Comparison of ENCODE assay signal across 8 cellular contexts in the genomic region with DNA sequence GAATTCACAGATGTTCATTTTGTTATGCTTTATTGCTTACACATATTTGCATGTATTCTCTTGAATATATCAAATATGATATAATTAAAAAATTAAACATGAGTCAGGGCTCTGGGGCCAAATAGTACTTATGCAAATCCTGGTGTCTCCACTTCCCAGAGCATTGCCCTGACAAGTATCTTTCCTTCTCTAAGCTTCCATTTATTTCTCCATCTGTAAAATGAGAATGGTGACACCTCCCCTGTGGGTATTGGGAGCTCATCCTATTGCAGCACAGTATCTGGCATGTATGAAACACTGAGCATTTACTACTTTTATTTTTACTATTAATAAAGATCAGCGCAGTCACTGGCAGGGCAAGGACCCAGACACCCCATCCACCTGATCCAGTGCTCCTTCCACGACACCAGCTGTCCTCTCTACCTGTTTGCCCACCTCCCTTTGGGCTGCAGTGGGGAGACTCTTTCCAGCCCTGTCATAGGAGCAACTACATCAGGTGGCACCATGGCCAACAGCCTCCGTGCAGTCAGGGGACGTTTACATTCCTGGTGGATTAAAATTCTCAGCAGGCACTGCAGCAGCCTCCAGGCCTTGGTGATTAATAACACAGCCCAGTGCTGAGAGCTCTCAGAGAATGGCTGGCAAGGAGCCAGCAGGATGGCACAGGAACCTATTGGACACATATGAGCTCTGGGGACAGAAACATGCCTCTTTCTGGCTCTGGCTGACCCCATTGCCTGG.
DNase-seq lines count a peak whose midpoint lies in the region; ATAC-seq and TF ChIP-seq lines count a peak whose summit lies in the region.

No MANE protein-coding gene starts in this region.

- ATAC-seq in GM21447 (IDR thresholded peaks at IDR 0.05; ENCODE audit: unreplicated experiment) (no peak), GM18907 (IDR thresholded peaks at IDR 0.05; ENCODE audit: unreplicated experiment) (no peak), GM18505 (IDR thresholded peaks at IDR 0.05; ENCODE audit: unreplicated experiment) (no peak)

- in situ Hi-C loops in brain microvascular endothelial cell (cut with HindIII; ENCODE audit: low pct_ligation_motif_present, low sequenced_read_pairs) = no loop called here

- no peaks in the 10 kb centered on the region for H3K36me3 ChIP-seq in brain microvascular endothelial cell (replicated peaks)

- no peak overlapping the region for H3K27ac ChIP-seq in brain microvascular endothelial cell

- no peaks in the 10 kb centered on the region for H3K27me3 ChIP-seq in brain microvascular endothelial cell (replicated peaks)

- DNase-seq in DMS79 (lab: John Stamatoyannopoulos, UW) = peak; percentile 85
- DNase-seq in NCI-H146 treated with DMSO at 0.1 percent for 48 hours (lab: John Stamatoyannopoulos, UW; ENCODE audit: unreplicated experiment) = peak; percentile 19
- DNase-seq in brain microvascular endothelial cell = peak; percentile 61
- peak; percentile 85 for DNase-seq in mesenteric fat pad (ENCODE audit: low spot score)
- DNase-seq in HuH-7 (ENCODE audit: low spot score) = no peak

- no peak for TF ChIP-seq POLR2A in GM18505 (IDR thresholded peaks at IDR 0.05; ENCODE audit: borderline replicate concordance, extremely low read depth, insufficient read depth, insufficient read length)

- no peak for TF ChIP-seq CTCF in brain microvascular endothelial cell (IDR thresholded peaks at IDR 0.05; ENCODE audit: low read depth, low read length, missing control alignments)

- H3K4me3 ChIP-seq in brain microvascular endothelial cell (ENCODE audit: low read depth, low read length) = no peak overlapping the region
